ENCODE assay signal across 1 cellular context in genomic region chr3:141202682-141203081, GRCh38.
A peak's percentile ranks its signal among the peaks of the same experiment; 100 is the strongest.
TF ChIP-seq lines count a peak whose summit lies in the region.

No MANE protein-coding gene starts in this region.

TF ChIP-seq in Ishikawa, 13 proteins besides CTCF, POLR2A, EP300 and RAD21 (continued from another document):
- TF ChIP-seq REST (IDR thresholded peaks at IDR 0.05; ENCODE audit: low read depth) (no peak), TEAD4 (IDR thresholded peaks at IDR 0.05) (no peak), TAF1 (IDR thresholded peaks at IDR 0.05; ENCODE audit: low read depth) (no peak), EGR1 (IDR thresholded peaks at IDR 0.05) (no peak), YY1 (IDR thresholded peaks at IDR 0.05; ENCODE audit: low read depth) (no peak), USF1 (IDR thresholded peaks at IDR 0.05) (0 out of 2 replicates have a peak, but pooled peaks have one; percentile 31), CREB1 (IDR thresholded peaks at IDR 0.05; ENCODE audit: low read depth) (no peak)
